ENCODE assay signal across 29 cellular contexts in the genomic region with DNA sequence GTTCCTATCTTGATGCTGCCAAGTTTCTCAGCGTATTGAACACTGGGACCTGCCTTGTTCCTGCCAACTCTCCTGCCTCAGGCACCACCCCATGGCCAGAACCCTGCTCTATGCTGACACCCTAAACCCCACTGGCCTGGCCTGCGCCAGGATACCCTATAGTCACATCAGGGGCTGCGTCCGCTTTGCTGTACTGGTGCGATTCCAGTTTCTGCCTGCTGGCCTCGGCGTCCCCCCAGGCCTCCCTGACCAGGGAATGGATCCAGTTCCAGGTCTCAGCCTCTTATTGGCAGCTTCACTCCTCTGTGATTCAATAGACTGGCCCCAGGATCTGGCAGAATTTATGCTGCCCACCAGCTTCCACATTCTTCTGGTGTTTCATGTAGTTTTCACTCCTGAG. TPM values are rescaled to one million over a fixed set of nuclear protein-coding genes. Genes with fewer than 3 reads are reported as not detected.
"Had no signal": no experiment of that assay in that cellular context is flagged by ENCODE, and none has a peak within 500 bp of the region (broad histone marks: within the 10 kb centered on the region; RNA-seq: fewer than 3 reads in every experiment).

No MANE protein-coding gene starts in this region.

- H3K27ac Mint-ChIP-seq: memory B cell had no signal

- H3K36me3 Mint-ChIP-seq: memory B cell had no signal

- H3K4me1 Mint-ChIP-seq: memory B cell had no signal

- DNase-seq: dermis blood vessel endothelial cell; dorsolateral prefrontal cortex; effector CD4-positive, alpha-beta T cell; effector memory CD4-positive, alpha-beta T cell; esophagus squamous epithelium; foreskin fibroblast; foreskin melanocyte; gastrocnemius medialis; glutamatergic neuron; heart right ventricle; hippocampal formation; left cardiac atrium; left lung; left ventricle myocardium superior; lower lobe of right lung; mammary epithelial cell; mesendoderm; midbrain had no signal

- H3K27me3 ChIP-seq: dorsolateral prefrontal cortex, esophagus squamous epithelium, gastrocnemius medialis, heart right ventricle, left lung had no signal

- H3K4me3 Mint-ChIP-seq: memory B cell had no signal

- H3K9me3 Mint-ChIP-seq: memory B cell had no signal

- H3K36me3 ChIP-seq: esophagus squamous epithelium, gastrocnemius medialis, heart right ventricle, left lung, lower lobe of right lung had no signal

- H3K4me1 ChIP-seq: esophagus squamous epithelium, gastrocnemius medialis, heart right ventricle, left lung, lower lobe of right lung had no signal

- H3K4me3 ChIP-seq: coronary artery, dorsolateral prefrontal cortex, esophagus squamous epithelium, gastrocnemius medialis, heart right ventricle, left lung, lower lobe of right lung had no signal

- ATAC-seq: gastrocnemius medialis, heart right ventricle, left cardiac atrium, left lung, left ventricle myocardium superior, lower lobe of right lung had no signal

- H3K27me3 Mint-ChIP-seq: memory B cell had no signal

- H3K27ac ChIP-seq: coronary artery, dorsolateral prefrontal cortex, esophagus squamous epithelium, gastrocnemius medialis, heart right ventricle, left lung, lower lobe of right lung had no signal

- H3K9me3 ChIP-seq: esophagus squamous epithelium, gastrocnemius medialis, heart right ventricle, left lung, lower lobe of right lung had no signal

RNA-seq across cellular contexts. Expression of gene GPR6, which starts 55.0 kb away (rescaled TPM):
- total RNA-seq: dermis blood vessel endothelial cell, endothelial cell of umbilical vein, epithelial cell of proximal tubule, esophagus squamous epithelium, gastrocnemius medialis, glomerular endothelial cell, heart right ventricle, kidney epithelial cell, left cardiac atrium, left lung, left ventricle myocardium superior, lower leg skin, lower lobe of right lung, mammary epithelial cell, mononuclear cell, mucosa of gallbladder had no signal
- polyA plus RNA-seq: endothelial cell of umbilical vein, esophagus, heart right ventricle, keratinocyte, mammary epithelial cell had no signal
